8 cellular contexts compared by ENCODE assay signal in genomic region chr3:51539291-51539891, GRCh38. TPM values are rescaled to one million over a fixed set of nuclear protein-coding genes. Genes with fewer than 3 reads are reported as not detected.
DNase-seq lines count a peak whose midpoint lies in the region; ATAC-seq lines count a peak whose summit lies in the region.

No MANE protein-coding gene starts in this region.

- H3K36me3 ChIP-seq in trophoblast cell (ENCODE audit: control insufficient read depth in 1 of 2, insufficient read depth in 2 of 2, low read length in 2 of 2), result peaks cover 3 to 5% of the 10 kb centered on the region in 2 experiments

- H2AFZ ChIP-seq in trophoblast cell (ENCODE audit: insufficient read depth, low read length, poor library complexity), result peak overlapping the region; percentile 89

- H3K4ac ChIP-seq in trophoblast cell (ENCODE audit: low read depth, low read length), result peak overlapping the region; percentile 35

- no peak overlapping the region for H3K18ac ChIP-seq in trophoblast cell (ENCODE audit: low read length)

- peak overlapping the region; percentile 24 for H3K14ac ChIP-seq in trophoblast cell (ENCODE audit: low read length)

- H2AK5ac ChIP-seq in trophoblast cell (ENCODE audit: low read length), result no peak overlapping the region

- no peak overlapping the region for H2BK5ac ChIP-seq in trophoblast cell (ENCODE audit: low read depth, low read length, poor library complexity)

- peak; percentile 15 for ATAC-seq in GM21576 (IDR thresholded peaks at IDR 0.05; ENCODE audit: unreplicated experiment)
- peak; percentile 20 for ATAC-seq in Right ventricle myocardium superior (ENCODE audit: poor library complexity)
- no peak for ATAC-seq in GM18868 (IDR thresholded peaks at IDR 0.05; ENCODE audit: unreplicated experiment)

- peak overlapping the region; percentile 95 for H3K9ac ChIP-seq in trophoblast cell (ENCODE audit: low read length)

- DNase-seq in CD1c-positive myeloid dendritic cell (ENCODE audit: extremely low spot score) (peak; percentile 72), NOMO-1 treated with DMSO at 0.1 percent for 48 hours (lab: John Stamatoyannopoulos, UW; ENCODE audit: unreplicated experiment) (peak; percentile 24), Right ventricle myocardium superior (no peak), trophoblast cell (peak; percentile 48 to 55), NCI-H1105 (lab: John Stamatoyannopoulos, UW) (no peak)
- peak; percentile 29 for DNase-seq in activated naive CD4-positive, alpha-beta T cell treated with anti-CD3 and anti-CD28 coated beads, Interleukin-2, amount 50 U/mL, for 16 hours

- intact Hi-C loops in Right ventricle myocardium superior (cut with DNase I), result loop anchor here (10.0 kb wide), 1 partner anchor 125 kb away; no protein-coding TSS in a partner anchor

- H3K9me3 ChIP-seq in trophoblast cell (ENCODE audit: insufficient read depth, low read depth, low read length), result no peaks in the 10 kb centered on the region

- H2BK120ac ChIP-seq in trophoblast cell (ENCODE audit: insufficient read depth, low read length, poor library complexity), result no peak overlapping the region

- peak overlapping the region; percentile 93 for H3K4me3 ChIP-seq in trophoblast cell (ENCODE audit: low read depth, low read length)

- no peaks in the 10 kb centered on the region for H3K27me3 ChIP-seq in trophoblast cell (ENCODE audit: insufficient read depth, low read length)

- no CpG with 5 or more reads among the region's 10 CpGs for WGBS in trophoblast cell (ENCODE audit: extremely low coverage, insufficient coverage, insufficient read length)

- peaks cover 5 to 7% of the 10 kb centered on the region in 2 experiments for H3K4me1 ChIP-seq in trophoblast cell (ENCODE audit: control insufficient read depth in 1 of 2, insufficient read depth in 2 of 2, low read length in 2 of 2)

- H3K4me2 ChIP-seq in trophoblast cell (ENCODE audit: low read length), result peak overlapping the region; percentile 83

- peak overlapping the region; percentile 69 for H3K23ac ChIP-seq in trophoblast cell (ENCODE audit: low read length)

- peaks cover 4% of the 10 kb centered on the region for H3K79me1 ChIP-seq in trophoblast cell (ENCODE audit: low read length)

- no peak overlapping the region for H2BK12ac ChIP-seq in trophoblast cell (ENCODE audit: low read length)

- H4K8ac ChIP-seq in trophoblast cell (ENCODE audit: low read depth, low read length), result peak overlapping the region; percentile 93

- H3K27ac ChIP-seq in trophoblast cell (ENCODE audit: low read depth, low read length), result peak overlapping the region; percentile 77

- H4K91ac ChIP-seq in trophoblast cell (ENCODE audit: low read depth, low read length), result peak overlapping the region; percentile 83

- H4K12ac ChIP-seq in trophoblast cell (ENCODE audit: low read depth, low read length), result no peak overlapping the region

- H3K79me2 ChIP-seq in trophoblast cell (ENCODE audit: control insufficient read depth, insufficient read depth, low read length, poor library complexity), result peaks cover 8% of the 10 kb centered on the region

RNA-seq across cellular contexts. Expression of gene RAD54L2, which starts 0.9 kb away (rescaled TPM):
- total RNA-seq in Right ventricle myocardium superior, result 8.4 TPM
- polyA plus RNA-seq in trophoblast cell (2013), result 7.3 and 7.6 TPM in 2 replicates

RNA-seq across cellular contexts. Expression of gene DCAF1, which starts 39.6 kb away (rescaled TPM):
- total RNA-seq in Right ventricle myocardium superior, result 15.1 TPM
- 9.3 and 9.6 TPM in 2 replicates for polyA plus RNA-seq in trophoblast cell (2013)

Comparison
In these comparisons a context has a peak if more than half of its experiments do, and no peak if none do; other contexts are left out.
1. DNase-seq: peak in CD1c-positive myeloid dendritic cell (single experiment), NOMO-1 treated with DMSO at 0.1 percent for 48 hours (single experiment), activated naive CD4-positive, alpha-beta T cell treated with anti-CD3 and anti-CD28 coated beads, Interleukin-2, amount 50 U/mL, for 16 hours (single experiment) and trophoblast cell (2 of 2); none in Right ventricle myocardium superior (single experiment) and NCI-H1105 (single experiment).